8 cellular contexts compared by ENCODE assay signal in genomic region chr6:30691208-30691872, GRCh38. TPM values are rescaled to one million over a fixed set of nuclear protein-coding genes. Genes with fewer than 3 reads are reported as not detected.
DNase-seq lines count a peak whose midpoint lies in the region; ATAC-seq and TF ChIP-seq lines count a peak whose summit lies in the region.

No MANE protein-coding gene starts in this region.

- H3K9me3 Mint-ChIP-seq in T-helper 2 cell treated with Interferon-gamma antibody and Interleukin-4, amounts not matched to agents 5 μg/mL and 100 μg/mL, for 36 hours, result no peaks in the 10 kb centered on the region
- H3K9me3 Mint-ChIP-seq in activated B cell treated with CpG ODN at 0.5 μM for 24 hours, result no peaks in the 10 kb centered on the region

- H3K27ac Mint-ChIP-seq in T-helper 2 cell treated with Interferon-gamma antibody and Interleukin-4, amounts not matched to agents 5 μg/mL and 100 μg/mL, for 36 hours, result peak overlapping the region; percentile 52
- H3K27ac Mint-ChIP-seq in activated B cell treated with CpG ODN at 0.5 μM for 24 hours, result peak overlapping the region; percentile 84

- intact Hi-C loops in activated B cell treated with CpG ODN at 0.5 μM for 24 hours (cut with micrococcal nuclease), result no loop called here

- CTCF ChIA-PET in activated B cell treated with CpG ODN at 0.5 μM for 24 hours (lab: Charles Lee), result interaction anchor here (1.0 to 6.1 kb wide), 7 partner anchors 11 to 120 kb away, joined by 3 to 58 read pairs (median 4); partner anchors contain the start of gene ABCF1

- no peak for ATAC-seq in activated B cell treated with CpG ODN at 0.5 μM for 24 hours (ENCODE audit: low read depth)
- no peak for ATAC-seq in HG03378 (IDR thresholded peaks at IDR 0.05; ENCODE audit: unreplicated experiment)
- no peak for ATAC-seq in GM21786 (IDR thresholded peaks at IDR 0.05; ENCODE audit: unreplicated experiment)
- no peak for ATAC-seq in HG02970 (IDR thresholded peaks at IDR 0.05; ENCODE audit: low FRiP score, unreplicated experiment)

- H3K4me3 ChIP-seq in iPS-18c (ENCODE audit: insufficient read depth, low read depth, low read length), result peak overlapping the region; percentile 73; the same call in 1 of the 2 replicates

- peak overlapping the region; percentile 83 for H3K4me3 Mint-ChIP-seq in T-helper 2 cell treated with Interferon-gamma antibody and Interleukin-4, amounts not matched to agents 5 μg/mL and 100 μg/mL, for 36 hours
- H3K4me3 Mint-ChIP-seq in activated B cell treated with CpG ODN at 0.5 μM for 24 hours, result peak overlapping the region; percentile 92

- peaks cover 8% of the 10 kb centered on the region for H3K36me3 Mint-ChIP-seq in T-helper 2 cell treated with Interferon-gamma antibody and Interleukin-4, amounts not matched to agents 5 μg/mL and 100 μg/mL, for 36 hours (ENCODE audit: low read depth)
- peaks cover 7% of the 10 kb centered on the region for H3K36me3 Mint-ChIP-seq in activated B cell treated with CpG ODN at 0.5 μM for 24 hours (ENCODE audit: low read depth)

- POLR2A ChIA-PET in activated B cell treated with CpG ODN at 0.5 μM for 24 hours (lab: Charles Lee), result interaction anchor here (0.7 to 8.2 kb wide), 4 partner anchors 9 to 197 kb away, joined by 3 to 262 read pairs (median 10); partner anchors contain the start of genes MDC1 and TUBB

- no peak for TF ChIP-seq CTCF in activated B cell treated with CpG ODN at 0.5 μM for 24 hours (IDR thresholded peaks at IDR 0.05)

- H3K9me3 ChIP-seq in iPS-18c (ENCODE audit: control insufficient read depth, insufficient read depth, low read length), result no peaks in the 10 kb centered on the region

- no peak for DNase-seq in T-helper 2 cell treated with Interferon-gamma antibody and Interleukin-4, amounts not matched to agents 5 μg/mL and 100 μg/mL, for 36 hours (ENCODE audit: low spot score)
- DNase-seq in T-helper 2 cell, result no peak
- no peak for DNase-seq in activated B cell treated with CpG ODN at 0.5 μM for 24 hours
- no peak for DNase-seq in substantia nigra (lab: John Stamatoyannopoulos, UW)

- H3K4me1 Mint-ChIP-seq in T-helper 2 cell treated with Interferon-gamma antibody and Interleukin-4, amounts not matched to agents 5 μg/mL and 100 μg/mL, for 36 hours (ENCODE audit: low read depth), result peaks cover 37% of the 10 kb centered on the region
- peaks cover 49% of the 10 kb centered on the region for H3K4me1 Mint-ChIP-seq in activated B cell treated with CpG ODN at 0.5 μM for 24 hours

- H3K27ac ChIP-seq in substantia nigra (ENCODE audit: low read depth, low read length, poor library complexity, severe bottlenecking), result peak overlapping the region; percentile 86

- H3K27me3 Mint-ChIP-seq in T-helper 2 cell treated with Interferon-gamma antibody and Interleukin-4, amounts not matched to agents 5 μg/mL and 100 μg/mL, for 36 hours (ENCODE audit: low read depth), result no peaks in the 10 kb centered on the region
- no peaks in the 10 kb centered on the region for H3K27me3 Mint-ChIP-seq in activated B cell treated with CpG ODN at 0.5 μM for 24 hours

RNA-seq across cellular contexts. Expression of gene NRM, which starts 0.6 kb away (rescaled TPM):
- 17.4 and 17.8 TPM in 2 replicates for total RNA-seq in activated B cell treated with CpG ODN at 0.5 μM for 24 hours

RNA-seq across cellular contexts. Expression of gene PPP1R18, which starts 4.9 kb away (rescaled TPM):
- 96.8 and 104 TPM in 2 replicates for total RNA-seq in activated B cell treated with CpG ODN at 0.5 μM for 24 hours

RNA-seq across cellular contexts. Expression of gene DHX16, which starts 18.5 kb away (rescaled TPM):
- 42.3 and 50.4 TPM in 2 replicates for total RNA-seq in activated B cell treated with CpG ODN at 0.5 μM for 24 hours

RNA-seq across cellular contexts. Expression of gene MDC1, which starts 25.7 kb away (rescaled TPM):
- 62.4 and 65.6 TPM in 2 replicates for total RNA-seq in activated B cell treated with CpG ODN at 0.5 μM for 24 hours

RNA-seq across cellular contexts. Expression of gene TUBB, which starts 28.8 kb away (rescaled TPM):
- 700 and 725 TPM in 2 replicates for total RNA-seq in activated B cell treated with CpG ODN at 0.5 μM for 24 hours
